In the genomic region with DNA sequence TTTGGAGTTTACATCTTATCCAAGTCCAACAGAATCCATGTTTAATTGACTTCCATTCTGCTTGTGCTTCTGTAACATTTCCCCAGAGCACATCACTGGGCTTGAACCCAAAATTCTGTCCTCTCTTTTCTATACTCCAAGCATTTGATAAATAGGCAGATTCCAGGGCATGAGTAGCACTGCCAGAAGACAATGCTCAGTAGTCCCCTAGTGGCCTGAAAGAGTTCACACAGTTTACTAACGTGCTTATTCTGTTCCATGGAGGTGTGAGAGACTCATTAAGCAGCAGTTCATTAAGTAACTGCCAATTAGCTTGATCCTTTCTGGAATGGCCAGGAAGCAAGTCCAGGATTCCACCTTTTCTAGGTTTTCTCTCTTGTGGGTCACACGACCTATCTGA, we compare ENCODE assay signal across 9 cellular contexts. TPM values are rescaled to one million over a fixed set of nuclear protein-coding genes. Genes with fewer than 3 reads are reported as not detected.
DNase-seq lines count a peak whose midpoint lies in the region; ATAC-seq, FAIRE-seq and TF ChIP-seq lines count a peak whose summit lies in the region.
"Had no signal": no experiment of that assay in that cellular context is flagged by ENCODE, and none has a peak within 500 bp of the region (broad histone marks: within the 10 kb centered on the region; RNA-seq: fewer than 3 reads in every experiment).

No MANE protein-coding gene starts in this region.

- H4K5ac ChIP-seq in H1 (ENCODE audit: insufficient read length, low read depth, low read length), result no peak overlapping the region

- TF ChIP-seq POLR2A in H1 (IDR thresholded peaks at IDR 0.05; ENCODE audit: control extremely low read depth in 1 of 2, low read depth in 2 of 2, low read length in 2 of 2), result no peak
- no peak for TF ChIP-seq POLR2A in GM12891 (IDR thresholded peaks at IDR 0.05; ENCODE audit: low read depth, low read length)
- TF ChIP-seq POLR2A in sigmoid colon (IDR thresholded peaks at IDR 0.05), result no peak

- H2BK12ac ChIP-seq in H1 (ENCODE audit: low read depth, low read length), result no peak overlapping the region

- TF ChIP-seq CTCF in GM12864 (IDR thresholded peaks at IDR 0.05; ENCODE audit: low read depth, low read length, missing control alignments) (peak; percentile 74), H1 (IDR thresholded peaks at IDR 0.05; ENCODE audit: control extremely low read depth in 1 of 3, insufficient read depth in 1 of 3, low read depth in 1 of 3, low read length in 3 of 3) (peak in 2 of 3 experiments; percentile 67 to 80; a peak in 3 of 4 replicates), CD14-positive monocyte (IDR thresholded peaks at IDR 0.05) (no peak), sigmoid colon (IDR thresholded peaks at IDR 0.05) (no peak)

- H3K27ac Mint-ChIP-seq in CD14-positive monocyte, result peak overlapping the region in 1 of 7 donors; percentile 1

- no peaks in the 10 kb centered on the region for H3K9me2 ChIP-seq in Karpas-422 (replicated peaks; ENCODE audit: insufficient read depth, low read length)

- no peak for DNase-seq in GM12864 (ENCODE audit: low read depth)
- peak; percentile 47 for DNase-seq in Karpas-422
- DNase-seq in H1 (ENCODE audit: low read depth in 1 of 2, low spot score in 2 of 2), result no peak
- no peak for DNase-seq in CD14-positive monocyte (ENCODE audit: low spot score)
- DNase-seq in GM12891 (ENCODE audit: insufficient read length, low spot score), result no peak
- no peak for DNase-seq in sigmoid colon

- CTCF ChIA-PET in H1 (lab: Charles Lee; ENCODE audit: partially characterized antibody), result interaction anchor here (0.6 to 2.1 kb wide), 24 partner anchors 9 to 748 kb away, joined by 3 to 9 read pairs (median 3); a partner anchor contains a TSS

- peaks cover 0 to 2% (median 0%) of the 10 kb centered on the region in 7 donors for H3K9me3 Mint-ChIP-seq in CD14-positive monocyte

- no peaks in the 10 kb centered on the region for H3K4me1 ChIP-seq in Karpas-422 (ENCODE audit: low read length)
- H3K4me1 ChIP-seq in H1 (replicated peaks in 1 of 4; ENCODE audit: control insufficient read depth in 3 of 4, insufficient read depth in 4 of 4, low read length in 3 of 4), result no peaks in the 10 kb centered on the region
- no peaks in the 10 kb centered on the region for H3K4me1 ChIP-seq in sigmoid colon

- H3K27ac ChIP-seq in Karpas-422 (ENCODE audit: low read length) (no peak overlapping the region), H1 (ENCODE audit: low read depth, low read length) (no peak overlapping the region), sigmoid colon (no peak overlapping the region)
- H3K27ac ChIP-seq: HL-60 had no signal

- H3K27me3 ChIP-seq in Karpas-422 (ENCODE audit: low read length), result no peaks in the 10 kb centered on the region
- no peaks in the 10 kb centered on the region for H3K27me3 ChIP-seq in H1 (replicated peaks in 1 of 4; ENCODE audit: control insufficient read depth in 3 of 4, extremely low read depth in 1 of 4, insufficient read depth in 3 of 4, low read length in 3 of 4)
- no peaks in the 10 kb centered on the region for H3K27me3 ChIP-seq in sigmoid colon

- H3K18ac ChIP-seq in H1 (ENCODE audit: extremely low read depth, low read length), result no peak overlapping the region

- no peak overlapping the region for H3K4me2 ChIP-seq in Karpas-422 (ENCODE audit: low read depth, low read length, poor library complexity, severe bottlenecking)
- no peak overlapping the region for H3K4me2 ChIP-seq in H1 (ENCODE audit: insufficient read depth in 1 of 2, low read depth in 2 of 2, low read length in 2 of 2)

- no peak overlapping the region for H2BK120ac ChIP-seq in H1 (replicated peaks; ENCODE audit: low read depth, low read length)

- H3K23ac ChIP-seq in H1 (ENCODE audit: insufficient read length), result no peak overlapping the region

- H3K36me3 ChIP-seq in Karpas-422 (ENCODE audit: insufficient read depth, low read length) (no peaks in the 10 kb centered on the region), H1 (ENCODE audit: control insufficient read depth in 2 of 4, insufficient read depth in 4 of 4, low read length in 3 of 4) (no peaks in the 10 kb centered on the region), sigmoid colon (no peaks in the 10 kb centered on the region)

- H3K79me2 ChIP-seq in Karpas-422 (ENCODE audit: low read length) (no peaks in the 10 kb centered on the region), H1 (ENCODE audit: control insufficient read depth in 1 of 2, insufficient read depth in 2 of 2, low read length in 2 of 2) (no peaks in the 10 kb centered on the region)

- no peaks in the 10 kb centered on the region for H3K4me1 Mint-ChIP-seq in CD14-positive monocyte

- H4K20me1 ChIP-seq in Karpas-422 (ENCODE audit: insufficient read depth, low read depth, low read length) (no peaks in the 10 kb centered on the region), H1 (replicated peaks in 1 of 2; ENCODE audit: control insufficient read depth in 1 of 2, insufficient read depth in 2 of 2, low read length in 2 of 2) (no peaks in the 10 kb centered on the region)

- no peak overlapping the region for H4K91ac ChIP-seq in H1 (replicated peaks; ENCODE audit: insufficient read length, low read length)

- POLR2A ChIA-PET in H1 (lab: Charles Lee; ENCODE audit: partially characterized antibody), result no interaction called here

- no peak overlapping the region for H2BK15ac ChIP-seq in H1 (ENCODE audit: low read length)

- peaks cover 0 to 2% (median 0%) of the 10 kb centered on the region in 3 donors for H3K27me3 Mint-ChIP-seq in CD14-positive monocyte (ENCODE audit: low read depth in 3 of 3)

- no peak overlapping the region for H3K14ac ChIP-seq in H1 (ENCODE audit: insufficient read length)

- H2BK5ac ChIP-seq in H1 (ENCODE audit: low read depth, low read length), result no peak overlapping the region

- no peak overlapping the region for H3K56ac ChIP-seq in H1 (replicated peaks; ENCODE audit: insufficient read length, low read depth, low read length)

- H3K4me3 ChIP-seq in GM12864 (ENCODE audit: low read depth, low read length) (no peak overlapping the region), Karpas-422 (ENCODE audit: low read length) (no peak overlapping the region), H1 (ENCODE audit: extremely low read depth in 1 of 4, insufficient read depth in 2 of 4, low read depth in 3 of 4, low read length in 4 of 4) (no peak overlapping the region), sigmoid colon (no peak overlapping the region)

- TF ChIP-seq EP300 in H1 (IDR thresholded peaks at IDR 0.05; ENCODE audit: borderline replicate concordance in 1 of 2, low read depth in 2 of 2, low read length in 2 of 2) (no peak), sigmoid colon (IDR thresholded peaks at IDR 0.05) (no peak)

- peak; percentile 68 to 79 for TF ChIP-seq RAD21 in H1 (IDR thresholded peaks at IDR 0.05 in 1 of 2, conservative IDR thresholded peaks at IDR 0.05 in 1 of 2; ENCODE audit: low read depth in 2 of 2, low read length in 2 of 2)

- no peaks in the 10 kb centered on the region for H3K36me3 Mint-ChIP-seq in CD14-positive monocyte

- FAIRE-seq in H1 (lab: Jason Lieb, UNC), result no peak
- FAIRE-seq in GM12891 (lab: Jason Lieb, UNC), result no peak

- intact Hi-C loops in CD14-positive monocyte (cut with micrococcal nuclease) (no loop called here), sigmoid colon (cut with DNase I) (no loop called here)

- H3K79me1 ChIP-seq in H1 (ENCODE audit: low read depth, low read length), result no peaks in the 10 kb centered on the region

- no peak overlapping the region for H3K4me3 Mint-ChIP-seq in CD14-positive monocyte

- no peaks in the 10 kb centered on the region for H3K23me2 ChIP-seq in H1 (ENCODE audit: low read depth, low read length)

- H3K9me3 ChIP-seq in Karpas-422 (ENCODE audit: low read length) (no peaks in the 10 kb centered on the region), H1 (ENCODE audit: insufficient read depth in 2 of 2, low read depth in 1 of 2, low read length in 1 of 2) (no peaks in the 10 kb centered on the region), sigmoid colon (no peaks in the 10 kb centered on the region)

- ATAC-seq in GM21717 (IDR thresholded peaks at IDR 0.05; ENCODE audit: unreplicated experiment) (peak; percentile 74), HG03039 (IDR thresholded peaks at IDR 0.05; ENCODE audit: unreplicated experiment) (no peak)

- 13% methylated on average over 2 of the region's 2 CpGs; no CpG with 5 or more reads in 1 of the 2 experiments for WGBS in H1 (ENCODE audit: extremely low coverage in 1 of 2, insufficient coverage in 1 of 2, insufficient read length in 1 of 2, insufficient replicate concordance in 2 of 2, low coverage in 1 of 2, low lambda C conversion rate in 2 of 2, missing lambda C conversion rate in 1 of 2), 2 experiments
- WGBS in sigmoid colon, 2 donors, result 18 to 20% methylated on average over 2 of the region's 2 CpGs

- H2AFZ ChIP-seq in Karpas-422 (ENCODE audit: low read length) (no peak overlapping the region), H1 (ENCODE audit: low read length) (peak overlapping the region; percentile 36; the same call in 1 of the 2 replicates)

- H3K9ac ChIP-seq in Karpas-422 (ENCODE audit: low read length) (no peak overlapping the region), H1 (replicated peaks in 1 of 4; ENCODE audit: extremely low read depth in 1 of 4, low read depth in 3 of 4, low read length in 3 of 4) (no peak overlapping the region)

- no peak overlapping the region for H4K8ac ChIP-seq in H1 (ENCODE audit: extremely low read depth, insufficient read depth, low read length)

- H2AK5ac ChIP-seq in H1 (ENCODE audit: low read depth, low read length), result no peak overlapping the region

- no peak overlapping the region for H2BK20ac ChIP-seq in H1 (ENCODE audit: low read length)

- H3K4ac ChIP-seq in H1 (replicated peaks; ENCODE audit: insufficient read length, low read depth, low read length), result no peak overlapping the region

TF ChIP-seq in H1, 55 proteins besides CTCF, POLR2A, EP300 and RAD21 (continues in another document):
- TF ChIP-seq SP2 (IDR thresholded peaks at IDR 0.05; ENCODE audit: low read length), result no peak
- no peak for TF ChIP-seq HDAC6 (IDR thresholded peaks at IDR 0.05; ENCODE audit: low read depth, low read length)

TF ChIP-seq in GM12891, 5 proteins besides CTCF, POLR2A, EP300 and RAD21 (continues in another document):
- no peak for TF ChIP-seq PAX5 (IDR thresholded peaks at IDR 0.05; ENCODE audit: insufficient read depth, low read length, severe bottlenecking)
- no peak for TF ChIP-seq POU2F2 (IDR thresholded peaks at IDR 0.05; ENCODE audit: low read depth, low read length)

RNA-seq across cellular contexts. Expression of a gene that starts 9.4 kb away (rescaled TPM):
- not detected in 2 replicates for total RNA-seq in Karpas-422 (2014; rRNA removed; shearing (Covaris generic); ENCODE audit: low replicate concordance)
- total RNA-seq in H1 (2021; fragmentation: NEBNext Ultra II Directional; extraction: Animal tissue kit (Norgen Biotek cat#: 25700)), result not detected in 2 replicates
- polyA plus RNA-seq in H1 (2011; rRNA removed) (not detected in 2 replicates), CD14-positive monocyte (not detected), sigmoid colon (not detected)
- polyA plus RNA-seq in H1 (2011; cell fraction: cytosol; rRNA removed), result not detected
- not detected for polyA plus RNA-seq in H1 (2011; cell fraction: nucleus; rRNA removed)
- polyA plus RNA-seq in H1 (2012, experiment 1 of 2), result not detected in 4 replicates
- not detected for polyA plus RNA-seq in H1 (2012, experiment 2 of 2)
- not detected for polyA plus RNA-seq in H1 (2013, experiment 1 of 2)
- not detected for polyA plus RNA-seq in H1 (2013, experiment 2 of 2)
- polyA minus RNA-seq in H1 (2011; rRNA and poly(A)+ RNA removed), result not detected in 2 replicates
- not detected for polyA minus RNA-seq in H1 (2011; cell fraction: cytosol; rRNA and poly(A)+ RNA removed)
- polyA minus RNA-seq in H1 (2011; cell fraction: nucleus; rRNA and poly(A)+ RNA removed), result not detected
- not detected for polyA plus RNA-seq in GM12891 (2012; ENCODE audit: low read depth, missing spikeins)
- total RNA-seq in sigmoid colon, result not detected

Comparison
In these comparisons a context has a peak if more than half of its experiments do, and no peak if none do; other contexts are left out.
1. CTCF ChIP-seq: peak in GM12864 (single experiment) and H1 (2 of 3); none in CD14-positive monocyte (single experiment) and sigmoid colon (0 of 4).